In the genomic region with DNA sequence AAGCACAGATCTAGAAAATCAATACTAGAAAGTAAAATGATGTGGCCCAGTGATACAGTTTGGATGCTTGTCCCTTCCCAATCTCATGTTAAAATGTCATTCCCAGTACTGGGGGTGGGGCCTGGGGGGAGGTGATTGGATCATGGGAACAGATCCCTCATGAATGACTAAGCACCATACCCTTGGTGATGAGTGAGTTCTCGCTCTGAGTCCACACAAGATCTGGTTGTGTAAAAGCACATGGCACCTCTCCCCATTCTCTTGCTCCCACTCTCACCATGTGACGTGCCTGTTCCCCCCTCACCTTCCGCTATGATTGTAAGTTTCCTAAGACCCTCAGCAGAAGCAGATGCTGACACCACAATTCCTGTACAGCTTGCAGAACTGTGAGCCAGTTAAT, we compare ENCODE assay signal across 17 cellular contexts.
"Had no signal": no experiment of that assay in that cellular context is flagged by ENCODE, and none has a peak within 500 bp of the region (broad histone marks: within the 10 kb centered on the region; RNA-seq: fewer than 3 reads in every experiment).

No MANE protein-coding gene starts in this region.

- H3K4me3 Mint-ChIP-seq: activated B cell treated with CpG ODN at 0.5 μM for 24 hours; activated CD4-positive, alpha-beta T cell treated with anti-CD3 and anti-CD28 coated beads, Interleukin-2, amount 10 ng/mL, durations not matched to agents 7 days and 5 days; immature natural killer cell; naive thymus-derived CD8-positive, alpha-beta T cell; T-helper 1 cell treated with Interleukin-12 subunit alpha and Interleukin-12 subunit beta and Interleukin-4 antibody, amounts not matched to agents 30 μg/mL and 1 μg/mL, for 36 hours had no signal

- H3K4me3 ChIP-seq: adrenal gland, body of pancreas, mucosa of descending colon, psoas muscle had no signal

- H3K27me3 ChIP-seq: adrenal gland, body of pancreas had no signal

- H3K36me3 ChIP-seq: adrenal gland had no signal

- ATAC-seq: body of pancreas; left lobe of liver; mucosa of descending colon; naive thymus-derived CD8-positive, alpha-beta T cell; psoas muscle had no signal

- DNase-seq: activated B cell treated with CpG ODN at 0.5 μM for 24 hours; activated CD4-positive, alpha-beta T cell treated with anti-CD3 and anti-CD28 coated beads, Interleukin-2, amount 10 ng/mL, durations not matched to agents 7 days and 5 days; activated naive CD4-positive, alpha-beta T cell treated with anti-CD3 and anti-CD28 coated beads, Interleukin-2, amount 50 U/mL, for 16 hours; adrenal gland; body of pancreas; dermis blood vessel endothelial cell; immature natural killer cell; mammary epithelial cell; mucosa of descending colon; naive thymus-derived CD8-positive, alpha-beta T cell; psoas muscle; stimulated activated CD4-positive, alpha-beta T cell treated with anti-CD3 and anti-CD28 coated beads, Interleukin-12 subunit alpha, Interleukin-12 subunit beta, amount 100 ng/mL, for 4 hours; stimulated activated naive CD4-positive, alpha-beta T cell; trophoblast cell had no signal

- H3K27ac Mint-ChIP-seq: activated B cell treated with CpG ODN at 0.5 μM for 24 hours; activated CD4-positive, alpha-beta T cell treated with anti-CD3 and anti-CD28 coated beads, Interleukin-2, amount 10 ng/mL, durations not matched to agents 7 days and 5 days; activated T-helper 2 cell treated with anti-CD3 and anti-CD28 coated beads, Interferon-gamma antibody, Interleukin-2, Interleukin-4, amounts not matched to agents 10 μg/mL and 5 μg/mL and 100 μg/mL, durations not matched to agents 14 hours and 24 hours and 36 hours; immature natural killer cell; naive thymus-derived CD8-positive, alpha-beta T cell; T-helper 1 cell treated with Interleukin-12 subunit alpha and Interleukin-12 subunit beta and Interleukin-4 antibody, amounts not matched to agents 30 μg/mL and 1 μg/mL, for 36 hours had no signal

- H3K4me1 Mint-ChIP-seq: activated B cell treated with CpG ODN at 0.5 μM for 24 hours; activated CD4-positive, alpha-beta T cell treated with anti-CD3 and anti-CD28 coated beads, Interleukin-2, amount 10 ng/mL, durations not matched to agents 7 days and 5 days; immature natural killer cell; naive thymus-derived CD8-positive, alpha-beta T cell had no signal

- H3K36me3 Mint-ChIP-seq: immature natural killer cell; naive thymus-derived CD8-positive, alpha-beta T cell had no signal

- H3K4me1 ChIP-seq: adrenal gland, body of pancreas, psoas muscle had no signal

- H3K27ac ChIP-seq: adrenal gland, body of pancreas, psoas muscle had no signal

- H3K27me3 Mint-ChIP-seq: activated B cell treated with CpG ODN at 0.5 μM for 24 hours; activated CD4-positive, alpha-beta T cell treated with anti-CD3 and anti-CD28 coated beads, Interleukin-2, amount 10 ng/mL, durations not matched to agents 7 days and 5 days; naive thymus-derived CD8-positive, alpha-beta T cell had no signal

- H3K9me3 ChIP-seq: adrenal gland, body of pancreas, mucosa of descending colon, psoas muscle had no signal
